In genomic region chr6:26553264-26553738, GRCh38 we compare ENCODE assay signal across 1 cellular context.
TF ChIP-seq lines count a peak whose summit lies in the region.

No MANE protein-coding gene starts in this region.

TF ChIP-seq in GM12878, 131 proteins besides CTCF, POLR2A, EP300 and RAD21 (continued from another document):
- TF ChIP-seq TCF7 (IDR thresholded peaks at IDR 0.05; ENCODE audit: borderline replicate concordance) (peak; percentile 60; the same call in 1 of the 2 replicates), FOXM1 (IDR thresholded peaks at IDR 0.05; ENCODE audit: low read depth, low read length) (peak; percentile 49; the same call in 1 of the 2 replicates), ZNF24 (IDR thresholded peaks at IDR 0.05) (peak; percentile 99), SMARCA5 (IDR thresholded peaks at IDR 0.05) (peak; percentile 94), NBN (IDR thresholded peaks at IDR 0.05) (peak; percentile 26; the same call in 1 of the 2 replicates), NKRF (conservative IDR thresholded peaks at IDR 0.05) (peak; percentile 57), GABPA (IDR thresholded peaks at IDR 0.05; ENCODE audit: low read depth) (peak; percentile 62; the same call in 1 of the 2 replicates), YY1 (IDR thresholded peaks at IDR 0.05; ENCODE audit: low read depth, low read length) (peak; percentile 34; the same call in 1 of the 2 replicates), SRF (IDR thresholded peaks at IDR 0.05; ENCODE audit: low read depth in 2 of 2, low read length in 2 of 2) (no peak), NFIC (IDR thresholded peaks at IDR 0.05; ENCODE audit: low read depth, low read length) (peak; percentile 58; the same call in 1 of the 2 replicates), DPF2 (IDR thresholded peaks at IDR 0.05) (no peak), ASH2L (IDR thresholded peaks at IDR 0.05; ENCODE audit: borderline replicate concordance, low read depth) (no peak), PML (IDR thresholded peaks at IDR 0.05; ENCODE audit: low read length) (0 out of 2 replicates have a peak, but pooled peaks have one; percentile 72), ATF2 (IDR thresholded peaks at IDR 0.05; ENCODE audit: low read length) (peak; percentile 12; the same call in 1 of the 2 replicates), CBFB (IDR thresholded peaks at IDR 0.05; ENCODE audit: low read depth) (0 out of 2 replicates have a peak, but pooled peaks have one; percentile 51), E2F4 (IDR thresholded peaks at IDR 0.05; ENCODE audit: low read depth, low read length) (no peak), CBX5 (IDR thresholded peaks at IDR 0.05; ENCODE audit: low read depth) (0 out of 2 replicates have a peak, but pooled peaks have one; percentile 28), PKNOX1 (IDR thresholded peaks at IDR 0.05) (no peak), HSF1 (IDR thresholded peaks at IDR 0.05; ENCODE audit: low read depth, low read length) (no peak), ATF7 (IDR thresholded peaks at IDR 0.05; ENCODE audit: low read depth) (no peak), RELB (IDR thresholded peaks at IDR 0.05; ENCODE audit: low read depth) (no peak), ZNF217 (IDR thresholded peaks at IDR 0.05) (peak; percentile 50; the same call in 1 of the 2 replicates), MEF2A (IDR thresholded peaks at IDR 0.05; ENCODE audit: insufficient read depth, low read depth, low read length) (peak; percentile 66; the same call in 1 of the 2 replicates), IKZF2 (IDR thresholded peaks at IDR 0.05) (peak in 1 of 2 experiments; percentile 5; a peak in 1 of 4 replicates), TAF1 (IDR thresholded peaks at IDR 0.05; ENCODE audit: borderline replicate concordance, low read depth, low read length) (no peak), NR2F1 (conservative IDR thresholded peaks at IDR 0.05) (peak; percentile 75), SREBF2 (IDR thresholded peaks at IDR 0.05; ENCODE audit: low read length) (peak; percentile 90), TARDBP (IDR thresholded peaks at IDR 0.05; ENCODE audit: borderline replicate concordance) (peak; percentile 97), MTA2 (IDR thresholded peaks at IDR 0.05; ENCODE audit: low read depth) (no peak), ZBTB40 (IDR thresholded peaks at IDR 0.05; ENCODE audit: borderline replicate concordance) (0 out of 2 replicates have a peak, but pooled peaks have one; percentile 12), SKIL (IDR thresholded peaks at IDR 0.05; ENCODE audit: low read depth, poor library complexity, severe bottlenecking) (peak; percentile 56)
